In the genomic region with DNA sequence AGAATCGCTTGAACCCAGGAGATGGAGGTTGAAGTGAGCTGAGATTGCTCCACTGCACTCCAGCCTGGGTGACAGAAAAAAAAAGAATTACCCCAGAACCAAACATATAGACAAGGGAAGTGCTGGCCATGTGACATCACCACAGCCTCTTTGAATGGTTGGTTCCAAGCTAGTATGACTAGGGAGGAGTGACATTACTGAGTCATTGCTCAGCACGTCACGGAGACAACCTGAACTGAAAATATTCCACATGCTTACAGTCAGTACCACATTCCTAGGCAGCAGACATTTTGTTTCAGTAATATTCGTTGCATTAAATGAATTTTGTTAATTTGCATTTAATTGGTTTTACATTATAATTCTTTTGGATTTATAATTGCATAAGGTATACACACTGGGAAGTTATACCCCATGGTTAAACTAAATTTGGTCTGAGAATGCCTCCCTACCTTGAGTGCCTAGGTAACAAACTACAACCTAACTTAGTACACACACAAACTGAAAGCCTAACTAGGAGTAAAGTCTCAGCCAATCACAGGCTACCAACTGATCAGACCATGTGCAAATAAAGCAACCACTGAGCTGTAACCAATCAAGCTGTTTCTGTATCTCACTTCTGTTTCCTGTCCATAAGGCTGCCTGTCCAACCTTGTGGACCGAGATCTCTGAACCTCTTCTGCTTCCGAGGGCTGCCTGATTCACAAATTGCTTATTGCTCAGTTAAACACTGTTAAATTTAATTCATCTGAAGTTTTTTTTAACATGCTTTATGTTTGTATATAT, we compare ENCODE assay signal across 8 cellular contexts.
DNase-seq lines count a peak whose midpoint lies in the region; ATAC-seq and TF ChIP-seq lines count a peak whose summit lies in the region.

No MANE protein-coding gene starts in this region.

- H3K36me3 ChIP-seq in thyroid gland: no peaks in the 10 kb centered on the region
- H3K36me3 ChIP-seq in HAP-1 (replicated peaks): no peaks in the 10 kb centered on the region

- H3K27me3 ChIP-seq in thyroid gland: no peaks in the 10 kb centered on the region
- no peaks in the 10 kb centered on the region for H3K27me3 ChIP-seq in HAP-1 (ENCODE audit: low read depth)

- DNase-seq in H4 (ENCODE audit: low spot score) (peak; percentile 69), LHCN-M2 (ENCODE audit: low read depth) (peak; percentile 53), kidney tubule cell (ENCODE audit: low spot score) (peak; percentile 76), ACHN (no peak), putamen (ENCODE audit: low spot score) (no peak), thyroid gland (no peak), HAP-1 (ENCODE audit: low spot score in 2 of 2) (no peak)

- H3K4me3 ChIP-seq in thyroid gland (replicated peaks in 1 of 3) (no peak overlapping the region), HAP-1 (no peak overlapping the region)

- no peak for TF ChIP-seq CTCF in thyroid gland (IDR thresholded peaks at IDR 0.05)

- intact Hi-C loops in thyroid gland (cut with DNase I): no loop called here

- H3K4me1 ChIP-seq in thyroid gland (peaks cover 0 to 21% of the 10 kb centered on the region in 2 donors), HAP-1 (no peaks in the 10 kb centered on the region; the same call in 1 of the 2 replicates)

- in situ Hi-C loops in ACHN (cut with HindIII; ENCODE audit: low pct_ligation_motif_present, low pct_unique_long_range_greater_than_20kb, low sequenced_read_pairs) (no loop called here), HAP-1 (cut with MboI; ENCODE audit: low sequenced_read_pairs) (no loop called here)

- ATAC-seq in GM18511 (IDR thresholded peaks at IDR 0.05; ENCODE audit: unreplicated experiment): peak; percentile 84

- no peak overlapping the region for H3K27ac ChIP-seq in thyroid gland

- 86 to 92% methylated on average over 6 of the region's 6 CpGs for WGBS in thyroid gland, 2 donors

- TF ChIP-seq POLR2A in thyroid gland (IDR thresholded peaks at IDR 0.05): no peak

- no peaks in the 10 kb centered on the region for H3K9me3 ChIP-seq in thyroid gland
- H3K9me3 ChIP-seq in HAP-1: no peaks in the 10 kb centered on the region

Comparison
In these comparisons a context has a peak if more than half of its experiments do, and no peak if none do; other contexts are left out.
1. DNase-seq: peak in H4 (single experiment), LHCN-M2 (single experiment) and kidney tubule cell (single experiment); none in ACHN (single experiment), putamen (single experiment), thyroid gland (0 of 2) and HAP-1 (0 of 2).